8 cellular contexts compared by ENCODE assay signal in the genomic region with DNA sequence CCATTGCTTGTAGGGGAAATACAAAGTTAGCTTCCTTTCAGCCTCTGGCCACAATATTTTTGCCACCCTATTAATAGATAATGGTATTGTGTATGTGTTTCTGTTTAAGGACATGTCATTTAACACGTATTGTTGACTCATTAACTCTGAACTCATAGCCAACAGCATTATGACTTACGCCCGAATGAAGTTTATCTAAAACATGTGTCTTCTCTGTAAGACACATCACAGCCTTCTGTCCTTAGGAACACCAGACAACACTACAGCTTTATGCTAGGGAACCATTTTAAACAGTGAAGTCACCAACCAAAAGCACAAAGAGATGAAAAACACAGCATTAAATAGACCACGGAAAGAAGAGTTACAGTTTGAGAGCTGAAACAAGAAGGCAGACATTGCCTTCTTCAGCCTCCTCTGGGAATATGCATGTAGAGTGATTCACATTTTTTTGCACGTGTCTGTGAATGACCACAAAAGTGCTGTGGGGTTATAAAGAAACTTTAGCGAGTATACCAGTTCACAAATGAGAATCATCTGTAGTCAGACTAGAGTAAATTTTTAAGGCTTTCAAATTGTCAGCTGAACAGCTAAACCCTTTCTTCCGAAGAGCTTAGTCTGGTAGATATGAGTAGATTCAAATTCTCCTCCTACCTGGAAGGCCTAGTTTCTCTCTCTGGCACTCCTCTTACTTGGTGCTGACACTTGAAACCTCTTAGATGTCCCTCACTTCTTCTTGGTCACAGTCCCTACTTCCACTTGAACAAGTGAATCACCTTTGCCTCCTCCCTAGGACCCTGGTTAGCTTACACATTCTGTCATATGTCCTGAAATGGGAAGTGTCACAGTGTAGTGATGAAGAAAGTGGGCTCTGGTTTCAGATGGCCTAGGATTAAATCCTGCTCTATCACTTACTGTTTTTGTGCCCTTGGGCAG. TPM values are rescaled to one million over a fixed set of nuclear protein-coding genes. Genes with fewer than 3 reads are reported as not detected.
A peak's percentile ranks its signal among the peaks of the same experiment; 100 is the strongest.
DNase-seq lines count a peak whose midpoint lies in the region; ATAC-seq and TF ChIP-seq lines count a peak whose summit lies in the region.

No MANE protein-coding gene starts in this region.

- no peak for TF ChIP-seq CTCF in GM10248 (IDR thresholded peaks at IDR 0.05; ENCODE audit: control extremely low read depth, extremely low read depth, low read depth, missing control alignments)
- no peak for TF ChIP-seq CTCF in fibroblast of villous mesenchyme (IDR thresholded peaks at IDR 0.05; ENCODE audit: insufficient read depth, low read depth, low read length)
- no peak for TF ChIP-seq CTCF in A673 (conservative IDR thresholded peaks at IDR 0.05; ENCODE audit: low read depth, low read length)

- DNase-seq in GM10248 (ENCODE audit: extremely low spot score) (peak; percentile 21), fibroblast of villous mesenchyme (ENCODE audit: low read depth) (peak; percentile 65), SKM-1 treated with dmso at 0.1 percent for 144 hours (lab: John Stamatoyannopoulos, UW; ENCODE audit: unreplicated experiment) (no peak), NCI-H146 (lab: John Stamatoyannopoulos, UW) (no peak), A673 (ENCODE audit: low spot score) (no peak)
- DNase-seq in NK-92 treated with Interleukin-12 subunit alpha and Interleukin-12 subunit beta, amount 100 ng/mL, for 24 hours (lab: John Stamatoyannopoulos, UW), result no peak

- BruUV-seq in A673 (replicated peaks; lab: Mats Ljungman, UMichigan), result no TSS peak

- ATAC-seq in GM21447 (IDR thresholded peaks at IDR 0.05; ENCODE audit: unreplicated experiment), result peak; percentile 64
- ATAC-seq in HG03565 (IDR thresholded peaks at IDR 0.05; ENCODE audit: unreplicated experiment), result peak; percentile 52

- H3K27me3 ChIP-seq in A673 (replicated peaks; ENCODE audit: insufficient read depth, low read depth, low read length, poor library complexity), result no peaks in the 10 kb centered on the region

- peaks cover 5% of the 10 kb centered on the region for H3K4me1 ChIP-seq in A673 (ENCODE audit: insufficient read depth, low read length, poor library complexity, severe bottlenecking)

- no peak overlapping the region for H3K4me3 ChIP-seq in fibroblast of villous mesenchyme (ENCODE audit: low read depth, low read length)
- no peak overlapping the region for H3K4me3 ChIP-seq in A673 (ENCODE audit: low read depth, low read length, poor library complexity, severe bottlenecking)

- H3K9me3 ChIP-seq in A673 (ENCODE audit: low read depth, low read length, poor library complexity, severe bottlenecking), result no peaks in the 10 kb centered on the region

- no peaks in the 10 kb centered on the region for H3K36me3 ChIP-seq in A673 (ENCODE audit: insufficient read depth, low read length, poor library complexity, severe bottlenecking)

- intact Hi-C loops in A673 (cut with micrococcal nuclease; ENCODE audit: unreplicated experiment), result no loop called here

- POLR2A ChIA-PET in GM10248 (lab: Yijun Ruan, JAX), result no interaction called here
- POLR2A ChIA-PET in A673 (lab: Charles Lee; ENCODE audit: low non-redundant PET), result interaction anchor here (0.6 kb wide), 1 partner anchor 178 kb away, joined by 3 read pairs; no protein-coding TSS in a partner anchor

- H3K27ac ChIP-seq in A673 (ENCODE audit: low read depth, low read length, poor library complexity, severe bottlenecking), result no peak overlapping the region

- CTCF ChIA-PET in GM10248 (lab: Yijun Ruan, JAX), result interaction anchor here (0.9 to 1.5 kb wide), 2 partner anchors 18 to 61 kb away, joined by 3 to 7 read pairs; no protein-coding TSS in a partner anchor
- CTCF ChIA-PET in A673 (lab: Charles Lee), result no interaction called here

RNA-seq across cellular contexts. Expression of gene MCTP2, which starts 32.2 kb away (rescaled TPM):
- total RNA-seq in fibroblast of villous mesenchyme (2.2 and 4.5 TPM in 2 replicates), A673 (2021) (0.19 and 0.33 TPM in 2 replicates)

Comparison
In these comparisons a context has a peak if more than half of its experiments do, and no peak if none do; other contexts are left out.
1. DNase-seq: peak in GM10248 (single experiment) and fibroblast of villous mesenchyme (single experiment); none in SKM-1 treated with dmso at 0.1 percent for 144 hours (single experiment), NCI-H146 (single experiment), NK-92 treated with Interleukin-12 subunit alpha and Interleukin-12 subunit beta, amount 100 ng/mL, for 24 hours (single experiment) and A673 (single experiment).